Comparison of ENCODE assay signal across 21 cellular contexts in the genomic region with DNA sequence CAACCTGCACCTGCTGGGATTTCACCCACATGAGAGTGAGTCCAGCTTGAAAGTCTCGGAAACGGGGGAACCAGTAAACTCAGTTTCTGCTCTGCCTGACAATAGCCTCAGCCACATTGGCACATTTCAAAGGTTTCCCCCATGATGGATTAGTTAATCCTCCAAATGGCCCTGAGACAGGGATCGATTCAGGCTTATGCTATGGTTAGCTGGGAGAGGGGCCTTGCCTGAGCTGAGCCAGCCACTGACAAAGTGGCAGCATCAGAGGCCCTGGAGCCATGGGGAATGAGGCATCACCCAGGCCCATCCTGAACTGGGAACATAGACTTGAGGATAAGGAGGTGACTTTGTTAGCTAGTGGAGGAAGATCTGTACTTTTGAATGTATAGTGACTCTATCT. TPM values are rescaled to one million over a fixed set of nuclear protein-coding genes. Genes with fewer than 3 reads are reported as not detected.
DNase-seq lines count a peak whose midpoint lies in the region; ATAC-seq and TF ChIP-seq lines count a peak whose summit lies in the region.
"Had no signal": no experiment of that assay in that cellular context is flagged by ENCODE, and none has a peak within 500 bp of the region (broad histone marks: within the 10 kb centered on the region; RNA-seq: fewer than 3 reads in every experiment).

No MANE protein-coding gene starts in this region.

- H3K4me1 ChIP-seq in esophagus muscularis mucosa, result peaks cover 23 to 36% (median 32%) of the 10 kb centered on the region in 4 donors
- peaks cover 26% of the 10 kb centered on the region for H3K4me1 ChIP-seq in neural progenitor cell
- H3K4me1 ChIP-seq in effector memory CD4-positive, alpha-beta T cell (ENCODE audit: control insufficient read depth, insufficient read depth, low read length, poor library complexity, severe bottlenecking), result peaks cover 30% of the 10 kb centered on the region

- no peak overlapping the region for H3K27ac Mint-ChIP-seq in neural progenitor cell
- H3K27ac Mint-ChIP-seq in T-helper 2 cell treated with Interferon-gamma antibody and Interleukin-4, amounts not matched to agents 5 μg/mL and 100 μg/mL, for 36 hours, result no peak overlapping the region
- H3K27ac Mint-ChIP-seq: HFFc6 had no signal

- H3K79me2 ChIP-seq in neural progenitor cell (ENCODE audit: low read depth), result peaks cover 18% of the 10 kb centered on the region

- peak; percentile 89 for DNase-seq in NCI-H82 (lab: John Stamatoyannopoulos, UW)
- DNase-seq in esophagus muscularis mucosa (ENCODE audit: extremely low spot score), result no peak
- no peak for DNase-seq in neural progenitor cell (ENCODE audit: low spot score)
- DNase-seq in effector memory CD4-positive, alpha-beta T cell, result no peak
- no peak for DNase-seq in DMS79 treated with DMSO at 0.1 percent for 48 hours (lab: John Stamatoyannopoulos, UW)
- no peak for DNase-seq in T-helper 2 cell treated with Interferon-gamma antibody and Interleukin-4, amounts not matched to agents 5 μg/mL and 100 μg/mL, for 36 hours (ENCODE audit: low spot score)
- DNase-seq: activated CD4-positive, alpha-beta T cell treated with anti-CD3 and anti-CD28 coated beads, Interleukin-2, amount 10 ng/mL, durations not matched to agents 7 days and 5 days; activated CD8-positive, alpha-beta memory T cell treated with anti-CD3 and anti-CD28 coated beads, Interleukin-2, amount 50 U/mL, for 4 hours; activated effector memory CD4-positive, alpha-beta T cell treated with Interleukin-2 at 50 U/mL for 16 hours; amniotic stem cell; DND-41; HFFc6; NCI-H1694; stimulated activated CD4-positive, alpha-beta T cell treated with anti-CD3 and anti-CD28 coated beads, Interleukin-2, amount 100 ng/mL, for 48 hours had no signal

- no peak overlapping the region for H3K4me2 ChIP-seq in neural progenitor cell

- no peak for TF ChIP-seq EP300 in esophagus muscularis mucosa (IDR thresholded peaks at IDR 0.05)

- no peak for TF ChIP-seq CTCF in 22Rv1 (IDR thresholded peaks at IDR 0.05)
- TF ChIP-seq CTCF in esophagus muscularis mucosa (IDR thresholded peaks at IDR 0.05), result no peak
- no peak for TF ChIP-seq CTCF in neural progenitor cell (IDR thresholded peaks at IDR 0.05)

- H3K4me3 Mint-ChIP-seq in neural progenitor cell, result peak overlapping the region; percentile 9
- no peak overlapping the region for H3K4me3 Mint-ChIP-seq in T-helper 2 cell treated with Interferon-gamma antibody and Interleukin-4, amounts not matched to agents 5 μg/mL and 100 μg/mL, for 36 hours
- H3K4me3 Mint-ChIP-seq: activated CD4-positive, alpha-beta T cell treated with anti-CD3 and anti-CD28 coated beads, Interleukin-2, amount 10 ng/mL, durations not matched to agents 7 days and 5 days had no signal

- H3K27me3 Mint-ChIP-seq in neural progenitor cell (ENCODE audit: insufficient read depth, low read depth), result peaks cover 11% of the 10 kb centered on the region
- peaks cover 21% of the 10 kb centered on the region for H3K27me3 Mint-ChIP-seq in T-helper 2 cell treated with Interferon-gamma antibody and Interleukin-4, amounts not matched to agents 5 μg/mL and 100 μg/mL, for 36 hours (ENCODE audit: low read depth)
- H3K27me3 Mint-ChIP-seq: central memory CD8-positive, alpha-beta T cell had no signal

- intact Hi-C loops in esophagus muscularis mucosa (cut with DNase I), result loop anchor here (5.0 kb wide), 1 partner anchor 39 kb away; no protein-coding TSS in a partner anchor

- no peaks in the 10 kb centered on the region for H3K27me3 ChIP-seq in esophagus muscularis mucosa
- H3K27me3 ChIP-seq in neural progenitor cell, result peaks cover 13% of the 10 kb centered on the region
- no peaks in the 10 kb centered on the region for H3K27me3 ChIP-seq in effector memory CD4-positive, alpha-beta T cell (replicated peaks; ENCODE audit: control insufficient read depth, insufficient read depth, low read length, poor library complexity, severe bottlenecking)
- H3K27me3 ChIP-seq: vagina had no signal

- no peak overlapping the region for H2AFZ ChIP-seq in neural progenitor cell (replicated peaks)

- H3K9me3 ChIP-seq in esophagus muscularis mucosa, result no peaks in the 10 kb centered on the region
- no peaks in the 10 kb centered on the region for H3K9me3 ChIP-seq in neural progenitor cell (ENCODE audit: low read depth)
- no peaks in the 10 kb centered on the region for H3K9me3 ChIP-seq in effector memory CD4-positive, alpha-beta T cell (ENCODE audit: control insufficient read depth, low read length)
- H3K9me3 ChIP-seq: vagina had no signal

- no peak for ATAC-seq in GM19328 (IDR thresholded peaks at IDR 0.05; ENCODE audit: unreplicated experiment)
- ATAC-seq: esophagus mucosa, K562, SK-N-SH treated with all-trans-retinoic acid at 6 μM for 48 hours had no signal

- peak overlapping the region; percentile 94 for H3K27ac ChIP-seq in 22Rv1
- peak overlapping the region in 3 of 4 donors; percentile 90 to 98 (median 91) for H3K27ac ChIP-seq in esophagus muscularis mucosa (replicated peaks in 1 of 4)
- no peak overlapping the region for H3K27ac ChIP-seq in neural progenitor cell
- H3K27ac ChIP-seq in effector memory CD4-positive, alpha-beta T cell (ENCODE audit: insufficient read depth, low read length, poor library complexity, severe bottlenecking), result no peak overlapping the region

- H3K36me3 Mint-ChIP-seq in neural progenitor cell, result no peaks in the 10 kb centered on the region
- peaks cover 7% of the 10 kb centered on the region for H3K36me3 Mint-ChIP-seq in T-helper 2 cell treated with Interferon-gamma antibody and Interleukin-4, amounts not matched to agents 5 μg/mL and 100 μg/mL, for 36 hours (ENCODE audit: low read depth)

- H4K20me1 ChIP-seq in neural progenitor cell (ENCODE audit: low read depth), result peaks cover 16% of the 10 kb centered on the region

- no peaks in the 10 kb centered on the region for H3K9me3 Mint-ChIP-seq in neural progenitor cell
- H3K9me3 Mint-ChIP-seq in T-helper 2 cell treated with Interferon-gamma antibody and Interleukin-4, amounts not matched to agents 5 μg/mL and 100 μg/mL, for 36 hours, result no peaks in the 10 kb centered on the region
- H3K9me3 Mint-ChIP-seq: activated CD4-positive, alpha-beta T cell treated with anti-CD3 and anti-CD28 coated beads, Interleukin-2, amount 10 ng/mL, durations not matched to agents 7 days and 5 days; central memory CD8-positive, alpha-beta T cell; HFFc6 had no signal

- H3K4me1 Mint-ChIP-seq in neural progenitor cell, result peaks cover 39% of the 10 kb centered on the region
- H3K4me1 Mint-ChIP-seq in T-helper 2 cell treated with Interferon-gamma antibody and Interleukin-4, amounts not matched to agents 5 μg/mL and 100 μg/mL, for 36 hours (ENCODE audit: low read depth), result peaks cover 34% of the 10 kb centered on the region

- H3K4me3 ChIP-seq in esophagus muscularis mucosa (no peak overlapping the region), neural progenitor cell (no peak overlapping the region)
- H3K4me3 ChIP-seq in effector memory CD4-positive, alpha-beta T cell (ENCODE audit: insufficient read depth, low read depth, low read length, poor library complexity, severe bottlenecking), result no peak overlapping the region
- H3K4me3 ChIP-seq: K562, vagina had no signal

- H3K36me3 ChIP-seq in esophagus muscularis mucosa (no peaks in the 10 kb centered on the region), neural progenitor cell (no peaks in the 10 kb centered on the region)
- H3K36me3 ChIP-seq in effector memory CD4-positive, alpha-beta T cell (ENCODE audit: control insufficient read depth, insufficient read depth, low read length), result no peaks in the 10 kb centered on the region
- H3K36me3 ChIP-seq: vagina had no signal

- H3F3A ChIP-seq in neural progenitor cell (ENCODE audit: low read depth), result peaks cover 44% of the 10 kb centered on the region

- WGBS in esophagus muscularis mucosa, result 94% methylated on average over 2 of the region's 3 CpGs

- H3K9ac ChIP-seq in neural progenitor cell, result no peak overlapping the region

- no peak for TF ChIP-seq POLR2A in esophagus muscularis mucosa (IDR thresholded peaks at IDR 0.05; ENCODE audit: low read depth)

RNA-seq across cellular contexts. Expression of a gene that starts 2.9 kb away (rescaled TPM):
- total RNA-seq in esophagus muscularis mucosa, result 100 to 1,000 TPM in 1 of 4 donors, 10 to 100 TPM in 3; 47.1 to 109 (median 72.3) TPM
- 75.4 and 112 TPM in 2 replicates for total RNA-seq in neural progenitor cell (ENCODE audit: low replicate concordance)

Comparison
In these comparisons a context has a peak if more than half of its experiments do, and no peak if none do; other contexts are left out.
1. H3K27ac ChIP-seq: peak in 22Rv1 (single experiment) and esophagus muscularis mucosa (3 of 4); none in neural progenitor cell (single experiment) and effector memory CD4-positive, alpha-beta T cell (single experiment).